Comparison of ENCODE assay signal across 1 cellular context in the genomic region with DNA sequence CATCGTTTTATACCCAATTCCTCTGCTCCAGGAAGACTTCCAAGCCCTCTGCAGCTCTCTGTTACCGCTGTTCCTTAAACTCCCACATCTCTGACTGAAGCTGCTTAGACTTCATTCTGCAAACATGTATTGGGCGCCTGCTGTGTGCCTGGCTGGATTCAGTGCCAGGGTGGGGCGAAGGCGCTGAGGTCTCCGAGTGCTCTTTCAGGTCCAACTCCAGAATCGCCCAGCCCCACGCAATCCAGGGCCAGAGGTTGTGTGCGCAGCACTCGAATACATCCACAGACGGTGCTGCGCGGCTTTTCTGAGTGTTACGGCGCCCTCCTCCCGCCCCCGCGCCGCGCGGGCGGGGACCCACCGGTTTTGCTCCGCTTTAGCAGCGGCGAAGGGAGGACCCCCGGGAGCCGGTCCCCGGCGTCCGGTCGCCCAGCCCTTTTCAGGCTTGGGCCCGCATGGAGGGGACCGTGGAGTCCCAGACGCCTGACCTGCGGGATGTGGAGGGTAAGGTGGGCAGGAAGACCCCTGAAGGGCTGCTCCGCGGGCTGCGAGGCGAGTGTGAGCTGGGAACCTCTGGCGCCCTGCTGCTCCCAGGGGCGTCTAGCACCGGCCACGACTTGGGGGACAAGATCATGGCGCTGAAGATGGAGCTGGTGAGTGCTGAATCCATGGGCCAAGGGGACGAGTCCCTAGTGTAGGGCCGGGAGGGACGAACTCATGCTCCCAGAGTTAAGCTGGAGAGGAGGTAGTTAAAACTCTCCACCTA.
TF ChIP-seq lines count a peak whose summit lies in the region.

A gene with protein sequence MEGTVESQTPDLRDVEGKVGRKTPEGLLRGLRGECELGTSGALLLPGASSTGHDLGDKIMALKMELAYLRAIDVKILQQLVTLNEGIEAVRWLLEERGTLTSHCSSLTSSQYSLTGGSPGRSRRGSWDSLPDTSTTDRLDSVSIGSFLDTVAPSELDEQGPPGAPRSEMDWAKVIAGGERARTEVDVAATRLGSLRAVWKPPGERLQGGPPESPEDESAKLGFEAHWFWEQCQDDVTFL (plus strand): TSS at position 360 of the 763 bp plus-strand sequence. CDS start 93 bp downstream, at position 453.

TF ChIP-seq in WTC11, 78 proteins besides CTCF, POLR2A, EP300 and RAD21 (continued from another document):
- TF ChIP-seq, protein P1, sequence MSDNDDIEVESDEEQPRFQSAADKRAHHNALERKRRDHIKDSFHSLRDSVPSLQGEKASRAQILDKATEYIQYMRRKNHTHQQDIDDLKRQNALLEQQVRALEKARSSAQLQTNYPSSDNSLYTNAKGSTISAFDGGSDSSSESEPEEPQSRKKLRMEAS (CRISPR knock-in tag; IDR thresholded peaks at IDR 0.05): 0 out of 2 replicates have a peak, but pooled peaks have one; percentile 8
- peak; percentile 83 for TF ChIP-seq HMGXB4 (CRISPR knock-in tag; IDR thresholded peaks at IDR 0.05)
- TF ChIP-seq, protein P2, sequence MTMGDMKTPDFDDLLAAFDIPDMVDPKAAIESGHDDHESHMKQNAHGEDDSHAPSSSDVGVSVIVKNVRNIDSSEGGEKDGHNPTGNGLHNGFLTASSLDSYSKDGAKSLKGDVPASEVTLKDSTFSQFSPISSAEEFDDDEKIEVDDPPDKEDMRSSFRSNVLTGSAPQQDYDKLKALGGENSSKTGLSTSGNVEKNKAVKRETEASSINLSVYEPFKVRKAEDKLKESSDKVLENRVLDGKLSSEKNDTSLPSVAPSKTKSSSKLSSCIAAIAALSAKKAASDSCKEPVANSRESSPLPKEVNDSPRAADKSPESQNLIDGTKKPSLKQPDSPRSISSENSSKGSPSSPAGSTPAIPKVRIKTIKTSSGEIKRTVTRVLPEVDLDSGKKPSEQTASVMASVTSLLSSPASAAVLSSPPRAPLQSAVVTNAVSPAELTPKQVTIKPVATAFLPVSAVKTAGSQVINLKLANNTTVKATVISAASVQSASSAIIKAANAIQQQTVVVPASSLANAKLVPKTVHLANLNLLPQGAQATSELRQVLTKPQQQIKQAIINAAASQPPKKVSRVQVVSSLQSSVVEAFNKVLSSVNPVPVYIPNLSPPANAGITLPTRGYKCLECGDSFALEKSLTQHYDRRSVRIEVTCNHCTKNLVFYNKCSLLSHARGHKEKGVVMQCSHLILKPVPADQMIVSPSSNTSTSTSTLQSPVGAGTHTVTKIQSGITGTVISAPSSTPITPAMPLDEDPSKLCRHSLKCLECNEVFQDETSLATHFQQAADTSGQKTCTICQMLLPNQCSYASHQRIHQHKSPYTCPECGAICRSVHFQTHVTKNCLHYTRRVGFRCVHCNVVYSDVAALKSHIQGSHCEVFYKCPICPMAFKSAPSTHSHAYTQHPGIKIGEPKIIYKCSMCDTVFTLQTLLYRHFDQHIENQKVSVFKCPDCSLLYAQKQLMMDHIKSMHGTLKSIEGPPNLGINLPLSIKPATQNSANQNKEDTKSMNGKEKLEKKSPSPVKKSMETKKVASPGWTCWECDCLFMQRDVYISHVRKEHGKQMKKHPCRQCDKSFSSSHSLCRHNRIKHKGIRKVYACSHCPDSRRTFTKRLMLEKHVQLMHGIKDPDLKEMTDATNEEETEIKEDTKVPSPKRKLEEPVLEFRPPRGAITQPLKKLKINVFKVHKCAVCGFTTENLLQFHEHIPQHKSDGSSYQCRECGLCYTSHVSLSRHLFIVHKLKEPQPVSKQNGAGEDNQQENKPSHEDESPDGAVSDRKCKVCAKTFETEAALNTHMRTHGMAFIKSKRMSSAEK (CRISPR knock-in tag; IDR thresholded peaks at IDR 0.05; ENCODE audit: borderline replicate concordance): no peak
- 0 out of 2 replicates have a peak, but pooled peaks have one; percentile 39 for TF ChIP-seq SP1 (CRISPR knock-in tag; conservative IDR thresholded peaks at IDR 0.05)
- TF ChIP-seq, protein P3, sequence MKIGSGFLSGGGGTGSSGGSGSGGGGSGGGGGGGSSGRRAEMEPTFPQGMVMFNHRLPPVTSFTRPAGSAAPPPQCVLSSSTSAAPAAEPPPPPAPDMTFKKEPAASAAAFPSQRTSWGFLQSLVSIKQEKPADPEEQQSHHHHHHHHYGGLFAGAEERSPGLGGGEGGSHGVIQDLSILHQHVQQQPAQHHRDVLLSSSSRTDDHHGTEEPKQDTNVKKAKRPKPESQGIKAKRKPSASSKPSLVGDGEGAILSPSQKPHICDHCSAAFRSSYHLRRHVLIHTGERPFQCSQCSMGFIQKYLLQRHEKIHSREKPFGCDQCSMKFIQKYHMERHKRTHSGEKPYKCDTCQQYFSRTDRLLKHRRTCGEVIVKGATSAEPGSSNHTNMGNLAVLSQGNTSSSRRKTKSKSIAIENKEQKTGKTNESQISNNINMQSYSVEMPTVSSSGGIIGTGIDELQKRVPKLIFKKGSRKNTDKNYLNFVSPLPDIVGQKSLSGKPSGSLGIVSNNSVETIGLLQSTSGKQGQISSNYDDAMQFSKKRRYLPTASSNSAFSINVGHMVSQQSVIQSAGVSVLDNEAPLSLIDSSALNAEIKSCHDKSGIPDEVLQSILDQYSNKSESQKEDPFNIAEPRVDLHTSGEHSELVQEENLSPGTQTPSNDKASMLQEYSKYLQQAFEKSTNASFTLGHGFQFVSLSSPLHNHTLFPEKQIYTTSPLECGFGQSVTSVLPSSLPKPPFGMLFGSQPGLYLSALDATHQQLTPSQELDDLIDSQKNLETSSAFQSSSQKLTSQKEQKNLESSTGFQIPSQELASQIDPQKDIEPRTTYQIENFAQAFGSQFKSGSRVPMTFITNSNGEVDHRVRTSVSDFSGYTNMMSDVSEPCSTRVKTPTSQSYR (CRISPR knock-in tag; IDR thresholded peaks at IDR 0.05): no peak
- TF ChIP-seq, protein P4, sequence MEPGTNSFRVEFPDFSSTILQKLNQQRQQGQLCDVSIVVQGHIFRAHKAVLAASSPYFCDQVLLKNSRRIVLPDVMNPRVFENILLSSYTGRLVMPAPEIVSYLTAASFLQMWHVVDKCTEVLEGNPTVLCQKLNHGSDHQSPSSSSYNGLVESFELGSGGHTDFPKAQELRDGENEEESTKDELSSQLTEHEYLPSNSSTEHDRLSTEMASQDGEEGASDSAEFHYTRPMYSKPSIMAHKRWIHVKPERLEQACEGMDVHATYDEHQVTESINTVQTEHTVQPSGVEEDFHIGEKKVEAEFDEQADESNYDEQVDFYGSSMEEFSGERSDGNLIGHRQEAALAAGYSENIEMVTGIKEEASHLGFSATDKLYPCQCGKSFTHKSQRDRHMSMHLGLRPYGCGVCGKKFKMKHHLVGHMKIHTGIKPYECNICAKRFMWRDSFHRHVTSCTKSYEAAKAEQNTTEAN (CRISPR knock-in tag; IDR thresholded peaks at IDR 0.05): no peak
- TF ChIP-seq JUN (CRISPR knock-in tag; IDR thresholded peaks at IDR 0.05): 0 out of 2 replicates have a peak, but pooled peaks have one; percentile 12
- peak; percentile 43; the same call in 1 of the 2 replicates for TF ChIP-seq FOXP1 (CRISPR knock-in tag; IDR thresholded peaks at IDR 0.05; ENCODE audit: borderline replicate concordance)
- no peak for TF ChIP-seq GABPB1 (CRISPR knock-in tag; IDR thresholded peaks at IDR 0.05)
TF ChIP-seq in WTC11: peak in this region for 7.
